17 cellular contexts compared by ENCODE assay signal in the genomic region with DNA sequence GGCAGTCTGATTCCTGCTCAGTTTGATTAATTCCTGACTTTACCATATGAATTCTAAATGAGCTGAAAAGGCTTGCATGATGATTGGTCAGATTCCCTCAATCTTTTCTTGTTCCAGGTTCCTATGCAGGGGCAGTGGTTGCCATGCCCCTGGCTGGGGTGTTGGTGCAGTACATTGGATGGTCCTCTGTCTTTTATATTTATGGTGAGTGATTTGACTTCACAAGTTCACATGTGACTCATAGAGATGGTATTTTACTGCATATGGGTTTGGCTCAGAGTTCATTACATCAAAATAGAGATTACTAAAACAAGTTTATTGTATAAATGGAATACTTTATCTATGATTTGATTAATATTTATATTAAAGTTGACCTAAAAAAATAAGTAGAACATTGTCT. TPM values are rescaled to one million over a fixed set of nuclear protein-coding genes. Genes with fewer than 3 reads are reported as not detected.
DNase-seq lines count a peak whose midpoint lies in the region; ATAC-seq and TF ChIP-seq lines count a peak whose summit lies in the region.
"Had no signal": no experiment of that assay in that cellular context is flagged by ENCODE, and none has a peak within 500 bp of the region (broad histone marks: within the 10 kb centered on the region; RNA-seq: fewer than 3 reads in every experiment).

No MANE protein-coding gene starts in this region.

- POLR2A ChIA-PET in RWPE1 (lab: Yijun Ruan, JAX; ENCODE audit: low non-redundant PET): no interaction called here

- no peaks in the 10 kb centered on the region; the same call in 1 of the 2 replicates for H3K36me3 ChIP-seq in GM23338 (ENCODE audit: insufficient read depth)
- H3K36me3 ChIP-seq: ascending aorta had no signal

- H3F3A ChIP-seq in GM23338 (replicated peaks; ENCODE audit: low read depth): no peaks in the 10 kb centered on the region

- peaks cover 1% of the 10 kb centered on the region for H3K27me3 Mint-ChIP-seq in GM23338 (ENCODE audit: insufficient read depth, low read depth, poor library complexity)

- no peaks in the 10 kb centered on the region for H4K20me1 ChIP-seq in GM23338 (replicated peaks; ENCODE audit: insufficient read depth)

- H3K79me2 ChIP-seq in GM23338 (replicated peaks; ENCODE audit: insufficient read depth): no peaks in the 10 kb centered on the region

- peaks cover 11% of the 10 kb centered on the region for H3K4me1 ChIP-seq in GM23338 (ENCODE audit: insufficient read depth)
- H3K4me1 ChIP-seq: ascending aorta had no signal

- intact Hi-C loops in head of caudate nucleus (cut with DNase I): no loop called here

- H3K9me3 Mint-ChIP-seq in GM23338: peaks cover 3% of the 10 kb centered on the region; the same call in 2 of the 3 replicates
- H3K9me3 Mint-ChIP-seq: activated T-helper 1 cell treated with anti-CD3 and anti-CD28 coated beads, Interleukin-12 subunit alpha, Interleukin-12 subunit beta, Interleukin-2, Interleukin-4 antibody, amounts not matched to agents 30 ng/mL and 10 ng/mL and 1 ng/mL, durations not matched to agents 14 hours and 24 hours and 36 hours; CD8-positive, alpha-beta memory T cell had no signal

- H3K9me2 ChIP-seq in GM23338 (ENCODE audit: insufficient read depth): no peaks in the 10 kb centered on the region

- H3K27ac ChIP-seq in GM23338 (ENCODE audit: low read depth) (no peak overlapping the region), RWPE1 (no peak overlapping the region)
- H3K27ac ChIP-seq: ascending aorta, epithelial cell of prostate had no signal

- CTCF ChIA-PET in RWPE1 (lab: Yijun Ruan, JAX): no interaction called here

- no peak overlapping the region for H3K4me3 ChIP-seq in GM23338
- no peak overlapping the region for H3K4me3 ChIP-seq in retinal pigment epithelial cell (ENCODE audit: low read length)
- H3K4me3 ChIP-seq: ascending aorta had no signal

- H3K27ac Mint-ChIP-seq in GM23338: 0 out of 2 replicates have a peak overlapping the region, but pooled peaks have one; percentile 16
- H3K27ac Mint-ChIP-seq: activated T-helper 1 cell treated with anti-CD3 and anti-CD28 coated beads, Interleukin-12 subunit alpha, Interleukin-12 subunit beta, Interleukin-2, Interleukin-4 antibody, amounts not matched to agents 30 ng/mL and 10 ng/mL and 1 ng/mL, durations not matched to agents 14 hours and 24 hours and 36 hours; CD8-positive, alpha-beta memory T cell; natural killer cell had no signal

- H3K36me3 Mint-ChIP-seq in GM23338 (ENCODE audit: low read depth): no peaks in the 10 kb centered on the region
- H3K36me3 Mint-ChIP-seq: CD8-positive, alpha-beta memory T cell; natural killer cell had no signal

- H3K27me3 ChIP-seq in GM23338 (ENCODE audit: insufficient read depth): no peaks in the 10 kb centered on the region
- H3K27me3 ChIP-seq: ascending aorta had no signal

- H2AFZ ChIP-seq in GM23338: peak overlapping the region; percentile 80; the same call in 1 of the 2 replicates

- ATAC-seq in GM23338 (no peak), HG03354 (IDR thresholded peaks at IDR 0.05; ENCODE audit: poor library complexity, severe bottlenecking, unreplicated experiment) (no peak), HG02610 (IDR thresholded peaks at IDR 0.05; ENCODE audit: unreplicated experiment) (no peak), HG03565 (IDR thresholded peaks at IDR 0.05; ENCODE audit: unreplicated experiment) (no peak)
- ATAC-seq: natural killer cell, right cardiac atrium had no signal

- no peak for TF ChIP-seq CTCF in GM23338 (conservative IDR thresholded peaks at IDR 0.05; ENCODE audit: low read depth in 2 of 2)
- no peak for TF ChIP-seq CTCF in RWPE1 (conservative IDR thresholded peaks at IDR 0.05; ENCODE audit: low read depth)
- TF ChIP-seq CTCF in retinal pigment epithelial cell (conservative IDR thresholded peaks at IDR 0.05; ENCODE audit: low read depth, low read length): no peak

- H3K4me3 Mint-ChIP-seq in GM23338: no peak overlapping the region
- H3K4me3 Mint-ChIP-seq: activated T-helper 1 cell treated with anti-CD3 and anti-CD28 coated beads, Interleukin-12 subunit alpha, Interleukin-12 subunit beta, Interleukin-2, Interleukin-4 antibody, amounts not matched to agents 30 ng/mL and 10 ng/mL and 1 ng/mL, durations not matched to agents 14 hours and 24 hours and 36 hours; CD8-positive, alpha-beta memory T cell; natural killer cell had no signal

- no peak overlapping the region for H3K4me2 ChIP-seq in GM23338

- H3K4me1 Mint-ChIP-seq in GM23338: peaks cover 28% of the 10 kb centered on the region
- H3K4me1 Mint-ChIP-seq: CD8-positive, alpha-beta memory T cell; natural killer cell had no signal

- DNase-seq in GM23338 (ENCODE audit: low spot score): no peak
- DNase-seq in RWPE1 (ENCODE audit: low spot score): peak; percentile 69
- DNase-seq in fibroblast of peridontal ligament (ENCODE audit: extremely low read depth): peak; percentile 30
- peak; percentile 82 for DNase-seq in retinal pigment epithelial cell (ENCODE audit: low read depth)
- DNase-seq in head of caudate nucleus: no peak
- DNase-seq: activated CD4-positive, alpha-beta T cell treated with anti-CD3 and anti-CD28 coated beads for 48 hours; CD8-positive, alpha-beta memory T cell; natural killer cell; OCI-M1; right cardiac atrium; T-helper 2 cell had no signal

TF ChIP-seq in GM23338, 12 proteins besides CTCF, POLR2A, EP300 and RAD21:
- TF ChIP-seq EZH2 (IDR thresholded peaks at IDR 0.05; ENCODE audit: low read depth, unreplicated experiment): no peak
- TF ChIP-seq POLR2AphosphoS5 (IDR thresholded peaks at IDR 0.05; ENCODE audit: low read depth): no peak

RNA-seq across cellular contexts. Expression of a gene that starts 44.8 kb away (rescaled TPM):
- 0.24 TPM in 1 of 2 replicates, not detected in the other for total RNA-seq in GM23338 (2014; rRNA removed; shearing (Covaris generic))
- 0.05 TPM in 1 of 2 replicates, not detected in the other for polyA plus RNA-seq in GM23338 (2016; fragmentation: Nextera tagmentation; extraction: Ambion mirVana)
- total RNA-seq: activated T-helper 1 cell treated with anti-CD3 and anti-CD28 coated beads, Interleukin-12 subunit alpha, Interleukin-12 subunit beta, Interleukin-2, Interleukin-4 antibody, amounts not matched to agents 30 ng/mL and 10 ng/mL and 1 ng/mL, durations not matched to agents 14 hours and 24 hours and 36 hours; ascending aorta; CD8-positive, alpha-beta memory T cell; natural killer cell had no signal
- polyA plus RNA-seq: CD8-positive, alpha-beta memory T cell had no signal

Comparison
In these comparisons a context has a peak if more than half of its experiments do, and no peak if none do; other contexts are left out.
1. DNase-seq: peak in RWPE1 (single experiment), fibroblast of peridontal ligament (single experiment) and retinal pigment epithelial cell (single experiment); none in GM23338 (single experiment) and head of caudate nucleus (0 of 42).